ENCODE assay signal across 15 cellular contexts in the genomic region with DNA sequence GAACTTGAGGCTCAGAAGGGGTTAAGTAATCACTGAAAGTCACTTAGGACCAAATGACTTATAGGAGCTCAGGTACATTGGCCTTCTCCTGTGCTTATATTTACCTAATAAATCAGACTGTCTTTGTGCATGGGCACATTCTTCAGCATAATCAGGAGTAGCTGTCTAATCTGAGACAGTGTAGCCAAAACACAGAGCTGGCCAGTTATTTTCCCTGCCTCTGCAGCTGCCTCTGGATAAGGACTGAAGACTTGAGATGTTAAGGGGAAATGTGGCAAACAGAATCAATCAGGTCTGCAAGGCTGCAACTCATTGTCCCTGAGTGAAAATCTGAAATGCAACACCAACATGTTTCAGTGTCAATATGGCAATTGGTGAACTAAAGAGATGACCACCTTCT. TPM values are rescaled to one million over a fixed set of nuclear protein-coding genes. Genes with fewer than 3 reads are reported as not detected.
DNase-seq lines count a peak whose midpoint lies in the region; ATAC-seq and TF ChIP-seq lines count a peak whose summit lies in the region.
"Had no signal": no experiment of that assay in that cellular context is flagged by ENCODE, and none has a peak within 500 bp of the region (broad histone marks: within the 10 kb centered on the region; RNA-seq: fewer than 3 reads in every experiment).

No MANE protein-coding gene starts in this region.

- H3K27ac ChIP-seq in cardiac muscle cell (peak overlapping the region; percentile 85), heart right ventricle (peak overlapping the region in 1 of 10 donors; percentile 33), mesendoderm (ENCODE audit: low read depth, low read length) (no peak overlapping the region)
- H3K27ac ChIP-seq: BLaER1 had no signal

- peaks cover 27% of the 10 kb centered on the region for H3K4me1 ChIP-seq in cardiac muscle cell (ENCODE audit: low read depth)
- peaks cover 0 to 14% (median 0%) of the 10 kb centered on the region in 9 donors for H3K4me1 ChIP-seq in heart right ventricle
- peaks cover 6% of the 10 kb centered on the region for H3K4me1 ChIP-seq in mesendoderm (ENCODE audit: control insufficient read depth, low read depth, low read length)
- H3K4me1 ChIP-seq: BLaER1 had no signal

- H2AK5ac ChIP-seq in mesendoderm (ENCODE audit: low read length), result no peak overlapping the region

- H3K9me3 ChIP-seq in cardiac muscle cell (ENCODE audit: low read depth) (no peaks in the 10 kb centered on the region), heart right ventricle (peaks cover 0 to 13% (median 0%) of the 10 kb centered on the region in 11 donors)
- H3K9me3 ChIP-seq: BLaER1 had no signal

- H3K36me3 Mint-ChIP-seq in activated CD4-positive, alpha-beta T cell treated with anti-CD3 and anti-CD28 coated beads, Interleukin-2, amount 10 ng/mL, durations not matched to agents 24 days and 14 days (ENCODE audit: low read depth), result no peaks in the 10 kb centered on the region
- H3K36me3 Mint-ChIP-seq: IgD-negative memory B cell had no signal

- H3K4me2 ChIP-seq in mesendoderm (ENCODE audit: low read length), result no peak overlapping the region
- H3K4me2 ChIP-seq: BLaER1 had no signal

- H3K79me2 ChIP-seq in mesendoderm (ENCODE audit: control insufficient read depth, insufficient read depth, low read length), result no peaks in the 10 kb centered on the region

- H3K18ac ChIP-seq in mesendoderm (ENCODE audit: low read length), result no peak overlapping the region

- H4K5ac ChIP-seq in mesendoderm (ENCODE audit: low read length), result no peak overlapping the region

- TF ChIP-seq CTCF in cardiac muscle cell (IDR thresholded peaks at IDR 0.05; ENCODE audit: low read depth, low read length), result no peak
- TF ChIP-seq CTCF in heart right ventricle (IDR thresholded peaks at IDR 0.05), result no peak

- peak overlapping the region; percentile 39 for H3K9ac ChIP-seq in mesendoderm (ENCODE audit: low read length)
- H3K9ac ChIP-seq: BLaER1 had no signal

- no peak overlapping the region for H3K4ac ChIP-seq in mesendoderm (ENCODE audit: low read depth, low read length)

- H3K36me3 ChIP-seq in cardiac muscle cell (no peaks in the 10 kb centered on the region), heart right ventricle (no peaks in the 10 kb centered on the region), mesendoderm (ENCODE audit: control insufficient read depth, insufficient read depth, low read length) (no peaks in the 10 kb centered on the region)
- H3K36me3 ChIP-seq: BLaER1 had no signal

- H3K4me3 ChIP-seq in cardiac muscle cell (no peak overlapping the region), heart right ventricle (no peak overlapping the region), mesendoderm (ENCODE audit: low read length) (no peak overlapping the region)
- H3K4me3 ChIP-seq: BLaER1 had no signal

- H2BK120ac ChIP-seq in mesendoderm (ENCODE audit: low read depth, low read length), result no peak overlapping the region

- no peak overlapping the region for H3K23ac ChIP-seq in mesendoderm (ENCODE audit: low read length)

- no peak for ATAC-seq in heart right ventricle
- peak; percentile 46 for ATAC-seq in sciatic nerve
- ATAC-seq in HG02642 (IDR thresholded peaks at IDR 0.05; ENCODE audit: poor library complexity, unreplicated experiment), result no peak

- H3K56ac ChIP-seq in mesendoderm (ENCODE audit: low read length), result no peak overlapping the region

- H3K27me3 Mint-ChIP-seq in activated CD4-positive, alpha-beta T cell treated with anti-CD3 and anti-CD28 coated beads, Interleukin-2, amount 10 ng/mL, durations not matched to agents 24 days and 14 days, result no peaks in the 10 kb centered on the region
- H3K27me3 Mint-ChIP-seq: IgD-negative memory B cell had no signal

- H3K27me3 ChIP-seq in cardiac muscle cell (no peaks in the 10 kb centered on the region), heart right ventricle (no peaks in the 10 kb centered on the region), mesendoderm (ENCODE audit: insufficient read depth, low read length, poor library complexity) (no peaks in the 10 kb centered on the region)
- H3K27me3 ChIP-seq: BLaER1 had no signal

- H3K4me1 Mint-ChIP-seq in activated CD4-positive, alpha-beta T cell treated with anti-CD3 and anti-CD28 coated beads, Interleukin-2, amount 10 ng/mL, durations not matched to agents 24 days and 14 days, result no peaks in the 10 kb centered on the region
- H3K4me1 Mint-ChIP-seq: IgD-negative memory B cell had no signal

- H2BK5ac ChIP-seq in mesendoderm (ENCODE audit: low read length), result no peak overlapping the region

- H3K9me3 Mint-ChIP-seq in activated CD4-positive, alpha-beta T cell treated with anti-CD3 and anti-CD28 coated beads, Interleukin-2, amount 10 ng/mL, durations not matched to agents 24 days and 14 days, result no peaks in the 10 kb centered on the region

- peak overlapping the region; percentile 80 for H2BK15ac ChIP-seq in mesendoderm (replicated peaks; ENCODE audit: low read depth)

- intact Hi-C loops in heart right ventricle (cut with DNase I) (no loop called here), sciatic nerve (cut with DNase I) (no loop called here)
- intact Hi-C loops in activated CD4-positive, alpha-beta T cell treated with anti-CD3 and anti-CD28 coated beads, Interleukin-2, amount 10 ng/mL, durations not matched to agents 24 days and 14 days (cut with micrococcal nuclease), result no loop called here

- no peak overlapping the region for H3K27ac Mint-ChIP-seq in activated CD4-positive, alpha-beta T cell treated with anti-CD3 and anti-CD28 coated beads, Interleukin-2, amount 10 ng/mL, durations not matched to agents 24 days and 14 days
- H3K27ac Mint-ChIP-seq: IgD-negative memory B cell had no signal

- H3K79me1 ChIP-seq in mesendoderm (ENCODE audit: low read length), result no peaks in the 10 kb centered on the region

- DNase-seq in cardiac muscle cell (ENCODE audit: low read depth in 1 of 2, low spot score in 1 of 2) (peak in 1 of 2 donors; percentile 15), heart right ventricle (no peak), mesendoderm (no peak), sciatic nerve (ENCODE audit: low spot score) (no peak), foreskin melanocyte (no peak)
- DNase-seq in activated CD4-positive, alpha-beta T cell treated with anti-CD3 and anti-CD28 coated beads, Interleukin-2, amount 10 ng/mL, durations not matched to agents 24 days and 14 days, result no peak
- DNase-seq: 8988T, AML-193, DMS53, GF-D8, H7 had no signal

- H4K8ac ChIP-seq in mesendoderm (ENCODE audit: low read depth, low read length), result no peak overlapping the region

- no peak overlapping the region for H3K4me3 Mint-ChIP-seq in activated CD4-positive, alpha-beta T cell treated with anti-CD3 and anti-CD28 coated beads, Interleukin-2, amount 10 ng/mL, durations not matched to agents 24 days and 14 days
- H3K4me3 Mint-ChIP-seq: IgD-negative memory B cell had no signal

RNA-seq across cellular contexts. Expression of a gene that starts 1.5 kb away (rescaled TPM):
- 0.95 and 1.9 TPM in 2 replicates for total RNA-seq in cardiac muscle cell
- polyA plus RNA-seq in cardiac muscle cell, result 0.82 and 2.2 TPM in 2 replicates
- total RNA-seq in heart right ventricle, result under 1 TPM in 6 of 10 donors, not detected in 4; 0.17 to 0.47 (median 0.21) TPM
- polyA plus RNA-seq in heart right ventricle, result not detected
- 0.21 TPM for polyA plus RNA-seq in mesendoderm (2013, experiment 1 of 2)
- polyA plus RNA-seq in mesendoderm (2013, experiment 2 of 2), result 0.29 TPM
- total RNA-seq in sciatic nerve, result not detected
- total RNA-seq in activated CD4-positive, alpha-beta T cell treated with anti-CD3 and anti-CD28 coated beads, Interleukin-2, amount 10 ng/mL, durations not matched to agents 24 days and 14 days, result not detected in 2 replicates
- total RNA-seq: H7, HT-29 had no signal
- polyA plus RNA-seq: IgD-negative memory B cell had no signal
